Comparison of ENCODE assay signal across 2 cellular contexts in genomic region chr3:46628980-46629379, GRCh38.
TF ChIP-seq lines count a peak whose summit lies in the region.

No MANE protein-coding gene starts in this region.

TF ChIP-seq in H1, 55 proteins besides CTCF, POLR2A, EP300 and RAD21:
- TF ChIP-seq RNF2 (IDR thresholded peaks at IDR 0.05; ENCODE audit: borderline replicate concordance, low read depth, low read length, missing control alignments, poor library complexity, severe bottlenecking) (no peak), HDAC6 (IDR thresholded peaks at IDR 0.05; ENCODE audit: low read depth, low read length) (no peak)
TF ChIP-seq in H1: peak in this region for 0.

TF ChIP-seq in SK-N-SH, 30 proteins besides CTCF, POLR2A, EP300 and RAD21:
- TF ChIP-seq USF2 (IDR thresholded peaks at IDR 0.05; ENCODE audit: borderline replicate concordance, low read depth, low read length) = no peak
- no peak for TF ChIP-seq FOXJ3 (CRISPR knock-in tag; IDR thresholded peaks at IDR 0.05)
- TF ChIP-seq MAX (IDR thresholded peaks at IDR 0.05; ENCODE audit: low read depth) = no peak
